In the genomic region with DNA sequence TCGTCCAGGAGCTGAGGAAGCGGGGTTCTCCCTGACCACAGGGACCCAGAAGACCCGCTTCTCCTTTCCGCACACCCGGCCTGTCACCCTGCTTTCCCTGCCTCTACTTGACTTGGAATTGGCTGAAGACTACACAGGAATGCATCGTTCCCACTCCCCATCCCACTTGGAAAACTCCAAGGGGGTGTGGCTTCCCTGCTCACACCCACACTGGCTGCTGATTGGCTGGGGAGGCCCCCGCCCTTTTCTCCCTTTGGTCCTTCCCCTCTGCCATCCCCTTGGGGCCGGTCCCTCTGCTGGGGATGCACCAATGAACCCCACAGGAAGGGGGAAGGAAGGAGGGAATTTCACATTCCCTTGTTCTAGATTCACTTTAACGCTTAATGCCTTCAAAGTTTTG, we compare ENCODE assay signal across 8 cellular contexts. TPM values are rescaled to one million over a fixed set of nuclear protein-coding genes. Genes with fewer than 3 reads are reported as not detected.
DNase-seq lines count a peak whose midpoint lies in the region; ATAC-seq and TF ChIP-seq lines count a peak whose summit lies in the region.

No MANE protein-coding gene starts in this region.

- 48 to 80% methylated on average over 4 to 7 of the region's 9 CpGs for WGBS in gastroesophageal sphincter (ENCODE audit: low coverage in 1 of 2), 2 donors

- POLR2A ChIA-PET in RWPE1 (lab: Yijun Ruan, JAX; ENCODE audit: low non-redundant PET), result no interaction called here

- H3K4me1 Mint-ChIP-seq in T-helper 2 cell treated with Interferon-gamma antibody and Interleukin-4, amounts not matched to agents 5 μg/mL and 100 μg/mL, for 36 hours (ENCODE audit: low read depth), result peaks cover 13% of the 10 kb centered on the region

- no peak for TF ChIP-seq EP300 in gastroesophageal sphincter (IDR thresholded peaks at IDR 0.05)

- H3K27ac ChIP-seq in RWPE1 (peak overlapping the region; percentile 92), gastroesophageal sphincter (peak overlapping the region in 3 of 4 donors; percentile 62 to 75 (median 70))

- no peaks in the 10 kb centered on the region for H3K27me3 Mint-ChIP-seq in T-helper 2 cell treated with Interferon-gamma antibody and Interleukin-4, amounts not matched to agents 5 μg/mL and 100 μg/mL, for 36 hours (ENCODE audit: low read depth)

- peak; percentile 55 for ATAC-seq in gastroesophageal sphincter

- no peak for TF ChIP-seq CTCF in RWPE1 (conservative IDR thresholded peaks at IDR 0.05; ENCODE audit: low read depth)
- TF ChIP-seq CTCF in gastroesophageal sphincter (IDR thresholded peaks at IDR 0.05), result no peak
- no peak for TF ChIP-seq CTCF in GM20000 (IDR thresholded peaks at IDR 0.05; ENCODE audit: extremely low read depth, missing control alignments)

- TF ChIP-seq POLR2A in gastroesophageal sphincter (IDR thresholded peaks at IDR 0.05), result no peak

- H3K4me1 ChIP-seq in gastroesophageal sphincter, result peaks cover 0 to 80% (median 12%) of the 10 kb centered on the region in 3 donors

- peak; percentile 22 for DNase-seq in activated CD4-positive, alpha-beta T cell treated with anti-CD3 and anti-CD28 coated beads for 48 hours
- DNase-seq in activated CD4-positive, alpha-beta T cell treated with anti-CD3 and anti-CD28 coated beads, Interleukin-2, amount 50 U/mL, for 48 hours, result no peak
- DNase-seq in RWPE1 (ENCODE audit: low spot score), result peak; percentile 90
- DNase-seq in putamen (ENCODE audit: low spot score), result peak; percentile 76
- DNase-seq in stimulated activated CD8-positive, alpha-beta memory T cell treated with anti-CD3 and anti-CD28 coated beads, Interleukin-4, amount 100 ng/mL, for 48 hours, result no peak
- DNase-seq in GM20000 (ENCODE audit: low spot score), result no peak
- DNase-seq in T-helper 2 cell treated with Interferon-gamma antibody and Interleukin-4, amounts not matched to agents 5 μg/mL and 100 μg/mL, for 36 hours (ENCODE audit: low spot score), result no peak

- H3K9me3 ChIP-seq in gastroesophageal sphincter, result no peaks in the 10 kb centered on the region

- H3K36me3 Mint-ChIP-seq in T-helper 2 cell treated with Interferon-gamma antibody and Interleukin-4, amounts not matched to agents 5 μg/mL and 100 μg/mL, for 36 hours (ENCODE audit: low read depth), result peaks cover 39% of the 10 kb centered on the region

- peaks cover 11% of the 10 kb centered on the region for H3K27me3 ChIP-seq in gastroesophageal sphincter

- no peak overlapping the region for H3K27ac Mint-ChIP-seq in T-helper 2 cell treated with Interferon-gamma antibody and Interleukin-4, amounts not matched to agents 5 μg/mL and 100 μg/mL, for 36 hours

- H3K4me3 Mint-ChIP-seq in T-helper 2 cell treated with Interferon-gamma antibody and Interleukin-4, amounts not matched to agents 5 μg/mL and 100 μg/mL, for 36 hours, result no peak overlapping the region

- peaks cover under 1% of the 10 kb centered on the region for H3K9me3 Mint-ChIP-seq in T-helper 2 cell treated with Interferon-gamma antibody and Interleukin-4, amounts not matched to agents 5 μg/mL and 100 μg/mL, for 36 hours

- CTCF ChIA-PET in RWPE1 (lab: Yijun Ruan, JAX), result interaction anchor here (0.6 to 1.4 kb wide), 3 partner anchors 86 to 140 kb away, joined by 4 to 9 read pairs (median 7); no protein-coding TSS in a partner anchor

- peaks cover 0 to 61% of the 10 kb centered on the region in 2 donors for H3K36me3 ChIP-seq in gastroesophageal sphincter

- H3K4me3 ChIP-seq in gastroesophageal sphincter, result no peak overlapping the region

RNA-seq across cellular contexts. Expression of a gene that starts 18.9 kb away (rescaled TPM):
- total RNA-seq in gastroesophageal sphincter, result 100 to 1,000 TPM; 140 to 246 (median 167) TPM

RNA-seq across cellular contexts. Expression of a gene that starts 27.9 kb away (rescaled TPM):
- 1 to 10 TPM in 3 of 4 donors, under 1 TPM in 1; 0.96 to 3.2 (median 2.1) TPM for total RNA-seq in gastroesophageal sphincter

RNA-seq across cellular contexts. Expression of a gene that starts 29.3 kb away (rescaled TPM):
- total RNA-seq in gastroesophageal sphincter, result 10 to 100 TPM; 11.0 to 19.6 (median 15.3) TPM

RNA-seq across cellular contexts. Expression of a gene that starts 58.3 kb away (rescaled TPM):
- total RNA-seq in gastroesophageal sphincter, result 10 to 100 TPM in 2 of 4 donors, 1 to 10 TPM in 2; 1.9 to 38.0 (median 15.6) TPM

RNA-seq across cellular contexts. Expression of a gene that starts 58.5 kb away (rescaled TPM):
- total RNA-seq in gastroesophageal sphincter, result 10 to 100 TPM in 3 of 4 donors, 1 to 10 TPM in 1; 5.7 to 14.9 (median 11.6) TPM

Comparison
In these comparisons a context has a peak if more than half of its experiments do, and no peak if none do; other contexts are left out.
1. DNase-seq: peak in activated CD4-positive, alpha-beta T cell treated with anti-CD3 and anti-CD28 coated beads for 48 hours (single experiment), RWPE1 (single experiment) and putamen (single experiment); none in activated CD4-positive, alpha-beta T cell treated with anti-CD3 and anti-CD28 coated beads, Interleukin-2, amount 50 U/mL, for 48 hours (0 of 2), stimulated activated CD8-positive, alpha-beta memory T cell treated with anti-CD3 and anti-CD28 coated beads, Interleukin-4, amount 100 ng/mL, for 48 hours (single experiment), GM20000 (single experiment) and T-helper 2 cell treated with Interferon-gamma antibody and Interleukin-4, amounts not matched to agents 5 μg/mL and 100 μg/mL, for 36 hours (single experiment).